In the genomic region with DNA sequence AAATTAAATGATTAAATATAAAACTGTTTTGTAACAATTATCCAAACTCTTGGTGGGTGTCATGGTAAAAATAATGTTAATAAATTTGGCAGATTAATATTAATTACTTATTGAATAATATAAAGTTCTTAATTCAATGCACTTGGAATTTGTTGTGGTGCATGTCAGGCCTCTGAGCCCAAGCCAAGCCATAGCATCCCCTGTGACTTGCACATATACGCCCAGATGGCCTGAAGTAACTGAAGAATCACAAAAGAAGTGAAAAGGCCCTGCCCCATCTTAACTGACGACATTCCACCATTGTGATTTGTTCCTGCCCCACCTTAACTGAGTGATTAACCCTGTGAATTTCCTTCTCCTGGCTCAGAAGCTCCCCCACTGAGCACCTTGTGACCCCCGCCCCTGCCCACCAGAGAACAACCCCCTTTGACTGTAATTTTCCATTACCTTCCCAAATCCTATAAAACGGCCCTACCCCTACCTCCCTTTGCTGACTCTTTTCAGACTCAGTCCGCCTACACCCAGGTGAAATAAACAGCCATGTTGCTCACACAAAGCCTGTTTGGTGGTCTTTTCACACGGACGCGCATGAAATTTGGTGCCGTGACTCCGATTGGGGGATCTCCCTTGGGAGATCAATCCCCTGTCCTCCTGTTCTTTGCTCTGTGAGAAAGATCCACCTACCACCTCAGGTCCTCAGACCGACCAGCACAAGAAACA, we compare ENCODE assay signal across 1 cellular context.
A peak's percentile ranks its signal among the peaks of the same experiment; 100 is the strongest.
TF ChIP-seq lines count a peak whose summit lies in the region.

No MANE protein-coding gene starts in this region.

TF ChIP-seq in H1, 55 proteins besides CTCF, POLR2A, EP300 and RAD21:
- TF ChIP-seq POLR2AphosphoS5 (IDR thresholded peaks at IDR 0.05; ENCODE audit: low read depth, low read length): peak; percentile 49
- TF ChIP-seq TBP (IDR thresholded peaks at IDR 0.05; ENCODE audit: low read depth, low read length): peak; percentile 60
- peak; percentile 55; the same call in 1 of the 2 replicates for TF ChIP-seq TAF1 (IDR thresholded peaks at IDR 0.05; ENCODE audit: low read depth, low read length)
TF ChIP-seq in H1: peak in this region for 3; not testable (repeated sequence) for 52.
